In the genomic region with DNA sequence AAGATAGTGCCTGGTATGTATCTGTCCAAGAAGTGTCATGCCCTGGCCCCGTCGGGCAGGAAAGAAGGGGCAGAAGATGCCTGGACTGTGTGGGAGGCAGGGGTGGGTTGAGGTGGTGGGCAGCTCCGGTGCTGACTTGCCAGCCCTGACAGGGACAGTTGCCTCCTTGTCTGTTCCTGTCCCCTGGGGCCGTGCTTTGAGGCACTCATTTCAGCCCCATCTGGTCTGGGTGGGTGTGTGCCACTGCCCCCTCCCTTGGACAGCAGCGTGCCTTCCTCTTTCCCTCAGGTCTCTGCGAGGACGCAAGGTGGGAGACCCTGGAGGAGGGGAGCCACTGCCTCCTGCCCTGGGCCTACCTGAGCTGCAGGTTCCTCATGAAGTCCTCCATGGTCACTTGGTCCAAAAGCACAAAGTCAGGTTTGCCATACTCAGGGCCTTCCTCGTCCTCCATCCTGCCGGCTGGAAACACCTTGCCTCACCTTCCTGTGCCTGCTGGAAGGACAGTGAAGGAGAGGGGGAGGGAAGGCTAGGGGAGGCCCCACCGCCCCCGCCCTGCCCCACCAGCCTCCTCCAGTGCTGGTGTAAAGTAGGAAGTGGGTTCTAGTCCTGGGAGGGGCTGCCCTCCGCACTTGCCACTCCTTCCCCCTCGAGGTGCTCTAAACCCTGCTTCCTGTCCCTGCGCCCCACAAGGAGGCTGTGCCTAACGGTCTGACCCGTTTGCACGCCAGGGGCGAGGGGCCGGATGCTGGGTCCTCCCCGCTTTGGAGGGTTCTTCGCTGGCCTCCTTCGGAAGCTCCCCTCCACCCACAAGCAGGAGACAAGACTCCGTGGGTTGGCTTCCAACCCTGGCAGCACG, we compare ENCODE assay signal across 8 cellular contexts. TPM values are rescaled to one million over a fixed set of nuclear protein-coding genes. Genes with fewer than 3 reads are reported as not detected.
DNase-seq lines count a peak whose midpoint lies in the region; ATAC-seq and TF ChIP-seq lines count a peak whose summit lies in the region.

A gene (minus strand): TSS at position 505 of the 856 bp plus-strand sequence. CDS start 54 bp downstream, at position 451.

- peaks cover 28% of the 10 kb centered on the region for H3K4me1 ChIP-seq in A673 (ENCODE audit: insufficient read depth, low read length, poor library complexity, severe bottlenecking)
- peaks cover 18 to 56% (median 33%) of the 10 kb centered on the region in 3 donors for H3K4me1 ChIP-seq in esophagus squamous epithelium
- no peaks in the 10 kb centered on the region for H3K4me1 ChIP-seq in SJCRH30

- intact Hi-C loops in A673 (cut with micrococcal nuclease; ENCODE audit: unreplicated experiment) (no loop called here), esophagus squamous epithelium (cut with DNase I) (no loop called here)

- POLR2A ChIA-PET in A673 (lab: Charles Lee; ENCODE audit: low non-redundant PET), result interaction anchor here (0.7 kb wide), 1 partner anchor 260 kb away, joined by 4 read pairs; no protein-coding TSS in a partner anchor

- 51 to 53% methylated on average over 5 to 9 of the region's 24 CpGs for WGBS in esophagus squamous epithelium, 2 donors

- no peak for TF ChIP-seq CTCF in A673 (conservative IDR thresholded peaks at IDR 0.05; ENCODE audit: low read depth, low read length)
- TF ChIP-seq CTCF in esophagus squamous epithelium (IDR thresholded peaks at IDR 0.05), result no peak

- ATAC-seq in GM19467 (IDR thresholded peaks at IDR 0.05; ENCODE audit: unreplicated experiment) (peak; percentile 61), HG03571 (IDR thresholded peaks at IDR 0.05; ENCODE audit: unreplicated experiment) (peak; percentile 65)

- CTCF ChIA-PET in A673 (lab: Charles Lee), result no interaction called here

- peak within 1 kb of the TSS; percentile 80 for H3K27ac ChIP-seq in A673 (ENCODE audit: low read depth, low read length, poor library complexity, severe bottlenecking)
- H3K27ac ChIP-seq in esophagus squamous epithelium, result peak within 1 kb of the TSS; percentile 44 to 87 (median 64)
- H3K27ac ChIP-seq in SJCRH30, result no peak within 1 kb of the TSS

- H3K9me3 ChIP-seq in A673 (ENCODE audit: low read depth, low read length, poor library complexity, severe bottlenecking) (no peaks in the 10 kb centered on the region), esophagus squamous epithelium (no peaks in the 10 kb centered on the region), SJCRH30 (replicated peaks) (no peaks in the 10 kb centered on the region)

- no peak within 1 kb of the TSS for H3K4me3 ChIP-seq in A673 (ENCODE audit: low read depth, low read length, poor library complexity, severe bottlenecking)
- H3K4me3 ChIP-seq in esophagus squamous epithelium, result peak within 1 kb of the TSS; percentile 10 to 57 (median 28)
- no peak within 1 kb of the TSS for H3K4me3 ChIP-seq in SJCRH30

- H3K36me3 ChIP-seq in A673 (ENCODE audit: insufficient read depth, low read length, poor library complexity, severe bottlenecking), result peaks cover 15% of the 10 kb centered on the region
- H3K36me3 ChIP-seq in esophagus squamous epithelium, result peaks cover 0 to 36% (median 7%) of the 10 kb centered on the region in 3 donors
- H3K36me3 ChIP-seq in SJCRH30, result peaks cover 20% of the 10 kb centered on the region

- BruUV-seq in A673 (replicated peaks; lab: Mats Ljungman, UMichigan), result no TSS peak

- DNase-seq in A673 (ENCODE audit: low spot score) (no peak), esophagus squamous epithelium (lab: John Stamatoyannopoulos, UW) (peak; percentile 36), SJCRH30 (no peak), inferior parietal cortex (ENCODE audit: extremely low spot score) (no peak)
- DNase-seq in activated CD4-positive, alpha-beta T cell treated with anti-CD3 and anti-CD28 coated beads, Interleukin-2, amount 50 U/mL, for 24 hours (ENCODE audit: low read depth in 1 of 2, low spot score in 1 of 2), result peak; percentile 61 to 72
- DNase-seq in stimulated activated CD4-positive, alpha-beta T cell treated with anti-CD3 and anti-CD28 coated beads, Interleukin-1b, Interleukin-23, amount 100 ng/mL, for 4 hours (ENCODE audit: low read depth in 2 of 2), result peak; percentile 57 to 69

- no peak for TF ChIP-seq POLR2A in esophagus squamous epithelium (IDR thresholded peaks at IDR 0.05)

- no peaks in the 10 kb centered on the region for H3K27me3 ChIP-seq in A673 (replicated peaks; ENCODE audit: insufficient read depth, low read depth, low read length, poor library complexity)
- H3K27me3 ChIP-seq in esophagus squamous epithelium, result no peaks in the 10 kb centered on the region
- H3K27me3 ChIP-seq in SJCRH30, result no peaks in the 10 kb centered on the region

RNA-seq across cellular contexts. Expression of the gene that starts here (rescaled TPM):
- total RNA-seq in A673 (2021) (0.17 and 0.20 TPM in 2 replicates), esophagus squamous epithelium (1 to 10 TPM; 1.3 to 5.0 (median 2.6) TPM)
- total RNA-seq in SJCRH30 (2014; rRNA removed; shearing (Covaris generic)), result 0.30 and 0.33 TPM in 2 replicates

Comparison
In these comparisons a context has a peak if more than half of its experiments do, and no peak if none do; other contexts are left out.
1. DNase-seq: peak in activated CD4-positive, alpha-beta T cell treated with anti-CD3 and anti-CD28 coated beads, Interleukin-2, amount 50 U/mL, for 24 hours (2 of 2), esophagus squamous epithelium (single experiment) and stimulated activated CD4-positive, alpha-beta T cell treated with anti-CD3 and anti-CD28 coated beads, Interleukin-1b, Interleukin-23, amount 100 ng/mL, for 4 hours (2 of 2); none in A673 (single experiment), SJCRH30 (0 of 2) and inferior parietal cortex (single experiment).
2. H3K4me3 ChIP-seq: peak in esophagus squamous epithelium (4 of 4); none in A673 (single experiment) and SJCRH30 (single experiment).